Comparison of ENCODE assay signal across 10 cellular contexts in the genomic region with DNA sequence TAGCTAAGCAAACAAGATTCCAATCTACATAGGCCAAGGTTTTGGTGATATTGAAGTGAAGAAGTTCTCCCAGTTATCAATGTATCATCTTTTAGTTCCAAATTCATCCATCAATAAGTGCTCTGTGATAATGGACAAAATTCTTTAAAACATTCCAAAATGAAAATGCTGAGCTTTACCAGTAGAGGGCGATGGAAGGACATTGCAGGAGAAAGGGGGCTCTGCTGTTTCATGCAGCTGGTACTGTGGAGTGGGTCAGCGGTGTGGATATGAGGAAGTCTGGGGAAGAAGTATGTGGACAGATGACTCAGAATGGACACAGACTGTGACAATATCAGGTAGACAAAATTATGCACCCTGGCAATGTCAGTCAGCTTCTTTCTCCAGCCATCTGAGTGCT. TPM values are rescaled to one million over a fixed set of nuclear protein-coding genes. Genes with fewer than 3 reads are reported as not detected.
DNase-seq lines count a peak whose midpoint lies in the region; ATAC-seq and TF ChIP-seq lines count a peak whose summit lies in the region.
"Had no signal": no experiment of that assay in that cellular context is flagged by ENCODE, and none has a peak within 500 bp of the region (broad histone marks: within the 10 kb centered on the region; RNA-seq: fewer than 3 reads in every experiment).

No MANE protein-coding gene starts in this region.

- H3K4me1 ChIP-seq in BE2C (no peaks in the 10 kb centered on the region), GM23338 (ENCODE audit: insufficient read depth) (no peaks in the 10 kb centered on the region)

- ATAC-seq in GM23338 (no peak), HG03196 (IDR thresholded peaks at IDR 0.05; ENCODE audit: unreplicated experiment) (no peak), HG03025 (IDR thresholded peaks at IDR 0.05; ENCODE audit: low FRiP score, unreplicated experiment) (no peak)
- ATAC-seq: activated T-helper 17 cell treated with anti-CD3 and anti-CD28 coated beads, Interleukin-2, amount 50 U/mL, for 72 hours had no signal

- H3K4me3 ChIP-seq in BE2C (ENCODE audit: low read depth, low read length) (no peak overlapping the region), GM23338 (no peak overlapping the region), WI38 (ENCODE audit: low read depth, low read length) (no peak overlapping the region)
- H3K4me3 ChIP-seq: skin epidermis had no signal

- H2AFZ ChIP-seq in GM23338, result no peak overlapping the region

- peaks cover 3% of the 10 kb centered on the region; the same call in 1 of the 3 replicates for H3K36me3 Mint-ChIP-seq in GM23338 (ENCODE audit: low read depth)

- H3K9me3 Mint-ChIP-seq in GM23338, result peaks cover 20% of the 10 kb centered on the region
- H3K9me3 Mint-ChIP-seq: activated T-helper 17 cell treated with anti-CD3 and anti-CD28 coated beads, Interleukin-2, amount 50 U/mL, for 72 hours had no signal

- DNase-seq in BE2C (no peak), GM23338 (ENCODE audit: low spot score) (peak; percentile 29), left kidney (ENCODE audit: low read depth, low spot score) (peak; percentile 38), T1000 (lab: John Stamatoyannopoulos, UW) (no peak), activated gamma-delta T cell (lab: John Stamatoyannopoulos, UW) (no peak)

- H4K20me1 ChIP-seq in GM23338 (replicated peaks; ENCODE audit: insufficient read depth), result no peaks in the 10 kb centered on the region

- no peaks in the 10 kb centered on the region for H3K27me3 Mint-ChIP-seq in GM23338 (ENCODE audit: insufficient read depth, low read depth, poor library complexity)

- H3K27ac Mint-ChIP-seq in GM23338, result no peak overlapping the region
- H3K27ac Mint-ChIP-seq: activated T-helper 17 cell treated with anti-CD3 and anti-CD28 coated beads, Interleukin-2, amount 50 U/mL, for 72 hours had no signal

- H3K4me3 Mint-ChIP-seq in GM23338, result no peak overlapping the region
- H3K4me3 Mint-ChIP-seq: activated T-helper 17 cell treated with anti-CD3 and anti-CD28 coated beads, Interleukin-2, amount 50 U/mL, for 72 hours had no signal

- TF ChIP-seq CTCF in BE2C (IDR thresholded peaks at IDR 0.05; ENCODE audit: low read depth, low read length) (peak; percentile 52), GM23338 (conservative IDR thresholded peaks at IDR 0.05; ENCODE audit: low read depth in 2 of 2) (peak; percentile 64 to 73), WI38 (IDR thresholded peaks at IDR 0.05; ENCODE audit: low read depth, low read length) (peak; percentile 36)

- H3K36me3 ChIP-seq in BE2C (no peaks in the 10 kb centered on the region), GM23338 (ENCODE audit: insufficient read depth) (no peaks in the 10 kb centered on the region)

- H3K27ac ChIP-seq in GM23338 (ENCODE audit: low read depth), result no peak overlapping the region
- H3K27ac ChIP-seq: skin epidermis had no signal

- no peaks in the 10 kb centered on the region for H3K4me1 Mint-ChIP-seq in GM23338
- H3K4me1 Mint-ChIP-seq: activated T-helper 17 cell treated with anti-CD3 and anti-CD28 coated beads, Interleukin-2, amount 50 U/mL, for 72 hours had no signal

- no peak overlapping the region for H3K4me2 ChIP-seq in GM23338

- H3K27me3 ChIP-seq in BE2C, result no peaks in the 10 kb centered on the region
- no peaks in the 10 kb centered on the region for H3K27me3 ChIP-seq in GM23338 (ENCODE audit: insufficient read depth)

- H3F3A ChIP-seq in GM23338 (replicated peaks; ENCODE audit: low read depth), result no peaks in the 10 kb centered on the region

- no peaks in the 10 kb centered on the region for H3K9me2 ChIP-seq in GM23338 (ENCODE audit: insufficient read depth)

- no peaks in the 10 kb centered on the region for H3K9me3 ChIP-seq in BE2C

- no peaks in the 10 kb centered on the region for H3K79me2 ChIP-seq in GM23338 (replicated peaks; ENCODE audit: insufficient read depth)

TF ChIP-seq in GM23338, 12 proteins besides CTCF, POLR2A, EP300 and RAD21 (continues in another document):
- TF ChIP-seq ZNF114 (CRISPR knock-in tag; IDR thresholded peaks at IDR 0.05) (no peak), NANOG (IDR thresholded peaks at IDR 0.05; ENCODE audit: borderline replicate concordance) (no peak), EZH2phosphoT487 (IDR thresholded peaks at IDR 0.05; ENCODE audit: unreplicated experiment) (no peak), CREB1 (CRISPR knock-in tag; IDR thresholded peaks at IDR 0.05; ENCODE audit: low read depth) (no peak), JUNB (IDR thresholded peaks at IDR 0.05; ENCODE audit: unreplicated experiment) (no peak), POLR2AphosphoS5 (IDR thresholded peaks at IDR 0.05; ENCODE audit: low read depth) (no peak)
- TF ChIP-seq, protein P1, sequence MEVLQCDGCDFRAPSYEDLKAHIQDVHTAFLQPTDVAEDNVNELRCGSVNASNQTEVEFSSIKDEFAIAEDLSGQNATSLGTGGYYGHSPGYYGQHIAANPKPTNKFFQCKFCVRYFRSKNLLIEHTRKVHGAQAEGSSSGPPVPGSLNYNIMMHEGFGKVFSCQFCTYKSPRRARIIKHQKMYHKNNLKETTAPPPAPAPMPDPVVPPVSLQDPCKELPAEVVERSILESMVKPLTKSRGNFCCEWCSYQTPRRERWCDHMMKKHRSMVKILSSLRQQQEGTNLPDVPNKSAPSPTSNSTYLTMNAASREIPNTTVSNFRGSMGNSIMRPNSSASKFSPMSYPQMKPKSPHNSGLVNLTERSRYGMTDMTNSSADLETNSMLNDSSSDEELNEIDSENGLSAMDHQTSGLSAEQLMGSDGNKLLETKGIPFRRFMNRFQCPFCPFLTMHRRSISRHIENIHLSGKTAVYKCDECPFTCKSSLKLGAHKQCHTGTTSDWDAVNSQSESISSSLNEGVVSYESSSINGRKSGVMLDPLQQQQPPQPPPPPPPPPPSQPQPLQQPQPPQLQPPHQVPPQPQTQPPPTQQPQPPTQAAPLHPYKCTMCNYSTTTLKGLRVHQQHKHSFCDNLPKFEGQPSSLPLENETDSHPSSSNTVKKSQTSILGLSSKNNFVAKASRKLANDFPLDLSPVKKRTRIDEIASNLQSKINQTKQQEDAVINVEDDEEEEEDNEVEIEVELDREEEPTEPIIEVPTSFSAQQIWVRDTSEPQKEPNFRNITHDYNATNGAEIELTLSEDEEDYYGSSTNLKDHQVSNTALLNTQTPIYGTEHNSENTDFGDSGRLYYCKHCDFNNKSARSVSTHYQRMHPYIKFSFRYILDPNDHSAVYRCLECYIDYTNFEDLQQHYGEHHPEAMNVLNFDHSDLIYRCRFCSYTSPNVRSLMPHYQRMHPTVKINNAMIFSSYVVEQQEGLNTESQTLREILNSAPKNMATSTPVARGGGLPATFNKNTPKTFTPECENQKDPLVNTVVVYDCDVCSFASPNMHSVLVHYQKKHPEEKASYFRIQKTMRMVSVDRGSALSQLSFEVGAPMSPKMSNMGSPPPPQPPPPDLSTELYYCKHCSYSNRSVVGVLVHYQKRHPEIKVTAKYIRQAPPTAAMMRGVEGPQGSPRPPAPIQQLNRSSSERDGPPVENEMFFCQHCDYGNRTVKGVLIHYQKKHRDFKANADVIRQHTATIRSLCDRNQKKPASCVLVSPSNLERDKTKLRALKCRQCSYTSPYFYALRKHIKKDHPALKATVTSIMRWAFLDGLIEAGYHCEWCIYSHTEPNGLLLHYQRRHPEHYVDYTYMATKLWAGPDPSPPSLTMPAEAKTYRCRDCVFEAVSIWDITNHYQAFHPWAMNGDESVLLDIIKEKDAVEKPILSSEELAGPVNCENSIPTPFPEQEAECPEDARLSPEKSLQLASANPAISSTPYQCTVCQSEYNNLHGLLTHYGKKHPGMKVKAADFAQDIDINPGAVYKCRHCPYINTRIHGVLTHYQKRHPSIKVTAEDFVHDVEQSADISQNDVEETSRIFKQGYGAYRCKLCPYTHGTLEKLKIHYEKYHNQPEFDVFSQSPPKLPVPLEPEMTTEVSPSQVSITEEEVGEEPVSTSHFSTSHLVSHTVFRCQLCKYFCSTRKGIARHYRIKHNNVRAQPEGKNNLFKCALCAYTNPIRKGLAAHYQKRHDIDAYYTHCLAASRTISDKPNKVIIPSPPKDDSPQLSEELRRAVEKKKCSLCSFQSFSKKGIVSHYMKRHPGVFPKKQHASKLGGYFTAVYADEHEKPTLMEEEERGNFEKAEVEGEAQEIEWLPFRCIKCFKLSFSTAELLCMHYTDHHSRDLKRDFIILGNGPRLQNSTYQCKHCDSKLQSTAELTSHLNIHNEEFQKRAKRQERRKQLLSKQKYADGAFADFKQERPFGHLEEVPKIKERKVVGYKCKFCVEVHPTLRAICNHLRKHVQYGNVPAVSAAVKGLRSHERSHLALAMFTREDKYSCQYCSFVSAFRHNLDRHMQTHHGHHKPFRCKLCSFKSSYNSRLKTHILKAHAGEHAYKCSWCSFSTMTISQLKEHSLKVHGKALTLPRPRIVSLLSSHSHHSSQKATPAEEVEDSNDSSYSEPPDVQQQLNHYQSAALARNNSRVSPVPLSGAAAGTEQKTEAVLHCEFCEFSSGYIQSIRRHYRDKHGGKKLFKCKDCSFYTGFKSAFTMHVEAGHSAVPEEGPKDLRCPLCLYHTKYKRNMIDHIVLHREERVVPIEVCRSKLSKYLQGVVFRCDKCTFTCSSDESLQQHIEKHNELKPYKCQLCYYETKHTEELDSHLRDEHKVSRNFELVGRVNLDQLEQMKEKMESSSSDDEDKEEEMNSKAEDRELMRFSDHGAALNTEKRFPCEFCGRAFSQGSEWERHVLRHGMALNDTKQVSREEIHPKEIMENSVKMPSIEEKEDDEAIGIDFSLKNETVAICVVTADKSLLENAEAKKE (CRISPR knock-in tag; IDR thresholded peaks at IDR 0.05), result no peak
- TF ChIP-seq, protein P2, sequence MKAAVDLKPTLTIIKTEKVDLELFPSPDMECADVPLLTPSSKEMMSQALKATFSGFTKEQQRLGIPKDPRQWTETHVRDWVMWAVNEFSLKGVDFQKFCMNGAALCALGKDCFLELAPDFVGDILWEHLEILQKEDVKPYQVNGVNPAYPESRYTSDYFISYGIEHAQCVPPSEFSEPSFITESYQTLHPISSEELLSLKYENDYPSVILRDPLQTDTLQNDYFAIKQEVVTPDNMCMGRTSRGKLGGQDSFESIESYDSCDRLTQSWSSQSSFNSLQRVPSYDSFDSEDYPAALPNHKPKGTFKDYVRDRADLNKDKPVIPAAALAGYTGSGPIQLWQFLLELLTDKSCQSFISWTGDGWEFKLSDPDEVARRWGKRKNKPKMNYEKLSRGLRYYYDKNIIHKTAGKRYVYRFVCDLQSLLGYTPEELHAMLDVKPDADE (IDR thresholded peaks at IDR 0.05), result no peak

RNA-seq across cellular contexts. Expression of a gene that starts 46.6 kb away (rescaled TPM):
- polyA plus RNA-seq in BE2C (2012; ENCODE audit: insufficient read depth, insufficient read length, low read depth), result 9.7 TPM
- 3.7 and 4.8 TPM in 2 replicates for total RNA-seq in GM23338 (2014; rRNA removed; shearing (Covaris generic))
- 0.82 and 0.85 TPM in 2 replicates for polyA plus RNA-seq in GM23338 (2016; fragmentation: Nextera tagmentation; extraction: Ambion mirVana)

Comparison
In these comparisons a context has a peak if more than half of its experiments do, and no peak if none do; other contexts are left out.
1. DNase-seq: peak in GM23338 (single experiment) and left kidney (single experiment); none in BE2C (single experiment), T1000 (single experiment) and activated gamma-delta T cell (single experiment).
2. Peak in every context shown above with its lines, with median percentiles within 50 percentile points of each other: CTCF ChIP-seq.